ENCODE assay signal across 1 cellular context in genomic region chr20:62953167-62953838, GRCh38.
TF ChIP-seq lines count a peak whose summit lies in the region.

No MANE protein-coding gene starts in this region.

TF ChIP-seq in HCT116, 20 proteins besides CTCF, POLR2A, EP300 and RAD21 (continued from another document):
- TF ChIP-seq ZBTB33 (IDR thresholded peaks at IDR 0.05; ENCODE audit: extremely low read depth, insufficient replicate concordance, low read length): no peak
- no peak for TF ChIP-seq ZNF274 (IDR thresholded peaks at IDR 0.05; ENCODE audit: low read depth, low read length)
- TF ChIP-seq JUND (IDR thresholded peaks at IDR 0.05): no peak
- TF ChIP-seq YY1 (IDR thresholded peaks at IDR 0.05; ENCODE audit: extremely low read depth, insufficient replicate concordance, low read depth, low read length): no peak
- no peak for TF ChIP-seq POLR2AphosphoS5 (IDR thresholded peaks at IDR 0.05; ENCODE audit: low read depth, low read length)
- no peak for TF ChIP-seq SRF (IDR thresholded peaks at IDR 0.05; ENCODE audit: low read depth)
